9 cellular contexts compared by ENCODE assay signal in genomic region chr17:42562845-42563509, GRCh38. TPM values are rescaled to one million over a fixed set of nuclear protein-coding genes. Genes with fewer than 3 reads are reported as not detected.
DNase-seq lines count a peak whose midpoint lies in the region; ATAC-seq, FAIRE-seq and TF ChIP-seq lines count a peak whose summit lies in the region.
"Had no signal": no experiment of that assay in that cellular context is flagged by ENCODE, and none has a peak within 500 bp of the region (broad histone marks: within the 10 kb centered on the region; RNA-seq: fewer than 3 reads in every experiment).

No MANE protein-coding gene starts in this region.

- peak overlapping the region; percentile 91 to 96 for H3K9ac ChIP-seq in kidney (ENCODE audit: low read length in 2 of 2)

- no peak for FAIRE-seq in kidney (lab: Jason Lieb, UNC)
- FAIRE-seq: G401.6 had no signal

- intact Hi-C loops in activated CD4-positive, alpha-beta T cell treated with anti-CD3 and anti-CD28 coated beads for 36 hours (cut with DNase I, micrococcal nuclease): loop anchor here (1.0 to 10.0 kb wide), 7 partner anchors 14 to 612 kb away; partner anchors contain the start of genes PSMC3IP (in 2 of the 2), AARSD1 (in 1 of the 2), NAGLU (in 1 of the 2) and NBR1 (in 1 of the 2)
- intact Hi-C loops in kidney (cut with DNase I): no loop called here

- H3K4me1 ChIP-seq in kidney (ENCODE audit: control insufficient read depth in 1 of 2, insufficient read depth in 1 of 2, low read depth in 1 of 2, low read length in 2 of 2) (peaks cover 17 to 43% of the 10 kb centered on the region in 2 donors), thymus (ENCODE audit: control insufficient read depth, insufficient read depth, low read length) (peaks cover 22% of the 10 kb centered on the region)

- WGBS in thymus: 73% methylated on average over 30 of the region's 30 CpGs

- H3K36me3 Mint-ChIP-seq in activated CD4-positive, alpha-beta T cell treated with anti-CD3 and anti-CD28 coated beads for 36 hours (ENCODE audit: low read depth): peaks cover 24% of the 10 kb centered on the region
- H3K36me3 Mint-ChIP-seq in activated naive CD4-positive, alpha-beta T cell treated with anti-CD3 and anti-CD28 coated beads, Interleukin-2, amount 50 U/mL, for 72 hours: peaks cover 30 to 38% of the 10 kb centered on the region in 2 donors

- H3K9me3 ChIP-seq in kidney (ENCODE audit: control insufficient read depth in 1 of 2, low read length in 2 of 2) (no peaks in the 10 kb centered on the region), thymus (ENCODE audit: control insufficient read depth) (no peaks in the 10 kb centered on the region)

- H3K27me3 ChIP-seq in thymus (ENCODE audit: control insufficient read depth, insufficient read depth): no peaks in the 10 kb centered on the region

- TF ChIP-seq CTCF in kidney (IDR thresholded peaks at IDR 0.05; ENCODE audit: borderline replicate concordance, extremely low read depth, insufficient read depth): no peak

- CTCF ChIA-PET in activated CD4-positive, alpha-beta T cell treated with anti-CD3 and anti-CD28 coated beads for 36 hours (lab: Charles Lee): interaction anchor here (0.7 to 2.3 kb wide), 6 partner anchors 15 to 1286 kb away, joined by 3 to 8 read pairs (median 3); partner anchors contain the start of genes BECN1, PSMC3IP and TUBG1

- peak overlapping the region; percentile 94 for H3K4me3 Mint-ChIP-seq in activated CD4-positive, alpha-beta T cell treated with anti-CD3 and anti-CD28 coated beads for 36 hours

- H3K27me3 Mint-ChIP-seq in activated CD4-positive, alpha-beta T cell treated with anti-CD3 and anti-CD28 coated beads for 36 hours: no peaks in the 10 kb centered on the region

- POLR2A ChIA-PET in activated CD4-positive, alpha-beta T cell treated with anti-CD3 and anti-CD28 coated beads for 36 hours (lab: Charles Lee): interaction anchor here (0.6 kb wide), 3 partner anchors 15 to 491 kb away, joined by 3 to 15 read pairs (median 4); no protein-coding TSS in a partner anchor

- peaks cover 35% of the 10 kb centered on the region for H3K4me1 Mint-ChIP-seq in activated CD4-positive, alpha-beta T cell treated with anti-CD3 and anti-CD28 coated beads for 36 hours

- no peak for DNase-seq in activated CD4-positive, alpha-beta T cell treated with anti-CD3 and anti-CD28 coated beads for 36 hours
- no peak for DNase-seq in activated CD4-positive, alpha-beta T cell treated with anti-CD3 and anti-CD28 coated beads, Interleukin-2, amount 50 U/mL, for 4 hours
- no peak for DNase-seq in activated naive CD4-positive, alpha-beta T cell treated with anti-CD3 and anti-CD28 coated beads, Interleukin-2, amount 50 U/mL, for 72 hours (ENCODE audit: low spot score in 2 of 2)
- DNase-seq in kidney (peak; percentile 80), NCI-H2227 (lab: John Stamatoyannopoulos, UW; ENCODE audit: unreplicated experiment) (no peak)

- peak overlapping the region; percentile 90 to 94 for H3K4me3 ChIP-seq in kidney (ENCODE audit: low read length in 2 of 2)
- H3K4me3 ChIP-seq in thymus (ENCODE audit: low read length): peak overlapping the region; percentile 87

- H3K36me3 ChIP-seq in kidney (ENCODE audit: control insufficient read depth in 1 of 2, insufficient read depth in 2 of 2, low read length in 2 of 2) (peaks cover 12 to 16% of the 10 kb centered on the region in 2 donors), thymus (ENCODE audit: control insufficient read depth, insufficient read depth) (peaks cover 24% of the 10 kb centered on the region)

- no peak for ATAC-seq in activated CD4-positive, alpha-beta T cell treated with anti-CD3 and anti-CD28 coated beads for 36 hours
- no peak for ATAC-seq in activated naive CD4-positive, alpha-beta T cell treated with anti-CD3 and anti-CD28 coated beads, Interleukin-2, amount 50 U/mL, for 72 hours
- ATAC-seq in HG02759 (IDR thresholded peaks at IDR 0.05; ENCODE audit: unreplicated experiment) (no peak), HG03571 (IDR thresholded peaks at IDR 0.05; ENCODE audit: unreplicated experiment) (no peak)

- H3K27ac ChIP-seq in kidney (ENCODE audit: low read depth in 2 of 2, low read length in 2 of 2): peak overlapping the region; percentile 81 to 82
- H3K27ac ChIP-seq in thymus (ENCODE audit: low read depth): no peak overlapping the region

- no peaks in the 10 kb centered on the region for H3K9me3 Mint-ChIP-seq in activated CD4-positive, alpha-beta T cell treated with anti-CD3 and anti-CD28 coated beads for 36 hours (ENCODE audit: low read depth)
- no peaks in the 10 kb centered on the region for H3K9me3 Mint-ChIP-seq in activated naive CD4-positive, alpha-beta T cell treated with anti-CD3 and anti-CD28 coated beads, Interleukin-2, amount 50 U/mL, for 72 hours

- H3K27ac Mint-ChIP-seq in activated CD4-positive, alpha-beta T cell treated with anti-CD3 and anti-CD28 coated beads for 36 hours: peak overlapping the region; percentile 99
- peak overlapping the region; percentile 93 to 99 for H3K27ac Mint-ChIP-seq in activated naive CD4-positive, alpha-beta T cell treated with anti-CD3 and anti-CD28 coated beads, Interleukin-2, amount 50 U/mL, for 72 hours

RNA-seq across cellular contexts. Expression of gene COASY, which starts 1.0 kb away (rescaled TPM):
- 100 to 1,000 TPM in 1 of 2 experiments, 10 to 100 TPM in 1; 83.3 to 105 TPM for total RNA-seq in activated CD4-positive, alpha-beta T cell treated with anti-CD3 and anti-CD28 coated beads for 36 hours
- total RNA-seq in activated naive CD4-positive, alpha-beta T cell treated with anti-CD3 and anti-CD28 coated beads, Interleukin-2, amount 50 U/mL, for 72 hours: 100 to 1,000 TPM in 1 of 2 donors, 10 to 100 TPM in 1; 86.4 to 124 TPM
- total RNA-seq in kidney: 71.9 TPM
- polyA plus RNA-seq in kidney (ENCODE audit: insufficient read depth, low read depth, low replicate concordance): 145 TPM
- 89.3 TPM for polyA plus RNA-seq in thymus

RNA-seq across cellular contexts. Expression of gene MLX, which starts 3.9 kb away (rescaled TPM):
- total RNA-seq in activated CD4-positive, alpha-beta T cell treated with anti-CD3 and anti-CD28 coated beads for 36 hours: 10 to 100 TPM; 38.7 to 40.7 TPM
- total RNA-seq in activated naive CD4-positive, alpha-beta T cell treated with anti-CD3 and anti-CD28 coated beads, Interleukin-2, amount 50 U/mL, for 72 hours: 10 to 100 TPM; 44.3 to 60.5 TPM
- 38.7 TPM for total RNA-seq in kidney
- polyA plus RNA-seq in kidney (ENCODE audit: insufficient read depth, low read depth, low replicate concordance): 41.0 TPM
- 45.2 TPM for polyA plus RNA-seq in thymus

RNA-seq across cellular contexts. Expression of gene HSD17B1, which starts 10.3 kb away (rescaled TPM):
- total RNA-seq in activated CD4-positive, alpha-beta T cell treated with anti-CD3 and anti-CD28 coated beads for 36 hours: under 1 TPM; 0.35 to 0.41 TPM
- total RNA-seq in activated naive CD4-positive, alpha-beta T cell treated with anti-CD3 and anti-CD28 coated beads, Interleukin-2, amount 50 U/mL, for 72 hours: 1 to 10 TPM in 1 of 2 donors, under 1 TPM in 1; 0.76 to 1.7 TPM
- 0.31 TPM for total RNA-seq in kidney
- polyA plus RNA-seq in kidney (ENCODE audit: insufficient read depth, low read depth, low replicate concordance) (3.3 TPM), thymus (6.1 TPM)

RNA-seq across cellular contexts. Expression of gene PSMC3IP, which starts 14.6 kb away (rescaled TPM):
- total RNA-seq in activated CD4-positive, alpha-beta T cell treated with anti-CD3 and anti-CD28 coated beads for 36 hours: 10 to 100 TPM; 27.0 to 28.9 TPM
- total RNA-seq in activated naive CD4-positive, alpha-beta T cell treated with anti-CD3 and anti-CD28 coated beads, Interleukin-2, amount 50 U/mL, for 72 hours: 10 to 100 TPM; 24.7 to 52.5 TPM
- 5.8 TPM for total RNA-seq in kidney
- polyA plus RNA-seq in kidney (ENCODE audit: insufficient read depth, low read depth, low replicate concordance) (3.6 TPM), thymus (5.1 TPM)

RNA-seq across cellular contexts. Expression of gene NAGLU, which starts 26.9 kb away (rescaled TPM):
- total RNA-seq in activated CD4-positive, alpha-beta T cell treated with anti-CD3 and anti-CD28 coated beads for 36 hours: 10 to 100 TPM in 1 of 2 experiments, 1 to 10 TPM in 1; 9.7 to 12.5 TPM
- 10 to 100 TPM; 13.1 to 16.9 TPM for total RNA-seq in activated naive CD4-positive, alpha-beta T cell treated with anti-CD3 and anti-CD28 coated beads, Interleukin-2, amount 50 U/mL, for 72 hours
- total RNA-seq in kidney: 37.5 TPM
- polyA plus RNA-seq in kidney (ENCODE audit: insufficient read depth, low read depth, low replicate concordance) (52.7 TPM), thymus (33.6 TPM)
